12 cellular contexts compared by ENCODE assay signal in genomic region chr4:165580379-165580905, GRCh38.
DNase-seq lines count a peak whose midpoint lies in the region; TF ChIP-seq lines count a peak whose summit lies in the region.
"Had no signal": no experiment of that assay in that cellular context is flagged by ENCODE, and none has a peak within 500 bp of the region (broad histone marks: within the 10 kb centered on the region; RNA-seq: fewer than 3 reads in every experiment).

No MANE protein-coding gene starts in this region.

- peak; percentile 50 for DNase-seq in AG10803 (ENCODE audit: low read depth)
- DNase-seq in cerebellar cortex (ENCODE audit: low spot score): peak; percentile 14
- DNase-seq in kidney glomerular epithelial cell (lab: John Stamatoyannopoulos, UW): peak; percentile 91
- no peak for DNase-seq in KG1 (lab: John Stamatoyannopoulos, UW)
- no peak for DNase-seq in NCI-H146 (lab: John Stamatoyannopoulos, UW)
- no peak for DNase-seq in UCSD-AML1 (lab: John Stamatoyannopoulos, UW; ENCODE audit: unreplicated experiment)
- DNase-seq in stimulated activated CD4-positive, alpha-beta T cell treated with anti-CD3 and anti-CD28 coated beads, Interleukin-1b, Interleukin-23, amount 100 ng/mL, for 48 hours: no peak
- DNase-seq: activated T-cell treated with anti-CD3 and anti-CD28 coated beads, Interleukin-2, amount 50 U/mL, for 24 hours; DMS53; naive B cell had no signal

- TF ChIP-seq CTCF in AG10803 (conservative IDR thresholded peaks at IDR 0.05; ENCODE audit: low read length): no peak

- TF ChIP-seq EP300 in Ishikawa (IDR thresholded peaks at IDR 0.05; ENCODE audit: borderline replicate concordance): peak; percentile 41; the same call in 1 of the 2 replicates

- TF ChIP-seq RAD21 in Ishikawa (IDR thresholded peaks at IDR 0.05; ENCODE audit: low read depth): no peak

- H3K4me3 ChIP-seq in AG10803 (ENCODE audit: low read length): no peak overlapping the region
- H3K4me3 ChIP-seq: esophagus muscularis mucosa had no signal

TF ChIP-seq in Ishikawa, 13 proteins besides CTCF, POLR2A, EP300 and RAD21:
- TF ChIP-seq REST (IDR thresholded peaks at IDR 0.05; ENCODE audit: low read depth) (no peak), ZBTB7A (IDR thresholded peaks at IDR 0.05; ENCODE audit: low read depth) (no peak), CREB1 (IDR thresholded peaks at IDR 0.05; ENCODE audit: low read depth) (no peak), YY1 (IDR thresholded peaks at IDR 0.05; ENCODE audit: low read depth) (no peak), CEBPB (IDR thresholded peaks at IDR 0.05) (no peak), EGR1 (IDR thresholded peaks at IDR 0.05) (no peak), NFIC (IDR thresholded peaks at IDR 0.05) (no peak), TAF1 (IDR thresholded peaks at IDR 0.05; ENCODE audit: low read depth) (no peak), MAX (IDR thresholded peaks at IDR 0.05) (no peak), FOXM1 (IDR thresholded peaks at IDR 0.05; ENCODE audit: borderline replicate concordance, low read depth) (no peak), TEAD4 (IDR thresholded peaks at IDR 0.05) (peak; percentile 55; the same call in 1 of the 2 replicates), USF1 (IDR thresholded peaks at IDR 0.05) (no peak), TCF12 (IDR thresholded peaks at IDR 0.05; ENCODE audit: low read depth) (peak; percentile 42; the same call in 1 of the 2 replicates)

Comparison
In these comparisons a context has a peak if more than half of its experiments do, and no peak if none do; other contexts are left out.
1. DNase-seq: peak in AG10803 (single experiment), cerebellar cortex (single experiment) and kidney glomerular epithelial cell (single experiment); none in KG1 (single experiment), NCI-H146 (single experiment), UCSD-AML1 (single experiment) and stimulated activated CD4-positive, alpha-beta T cell treated with anti-CD3 and anti-CD28 coated beads, Interleukin-1b, Interleukin-23, amount 100 ng/mL, for 48 hours (single experiment).